ENCODE assay signal across 10 cellular contexts in genomic region chr4:147794787-147795413, GRCh38.
DNase-seq lines count a peak whose midpoint lies in the region; ATAC-seq and TF ChIP-seq lines count a peak whose summit lies in the region.
"Had no signal": no experiment of that assay in that cellular context is flagged by ENCODE, and none has a peak within 500 bp of the region (broad histone marks: within the 10 kb centered on the region; RNA-seq: fewer than 3 reads in every experiment).

No MANE protein-coding gene starts in this region.

- H3K27ac Mint-ChIP-seq in neural progenitor cell, result no peak overlapping the region

- no peak overlapping the region for H3K4me3 ChIP-seq in BLaER1 treated with 17β-estradiol and CSF1 and Interleukin-3, amounts not matched to agents 10 nM and 100 nM
- H3K4me3 ChIP-seq in PC-3 (ENCODE audit: low read length) (no peak overlapping the region), WERI-Rb-1 (ENCODE audit: low read depth, low read length) (no peak overlapping the region), neural progenitor cell (no peak overlapping the region)

- POLR2A ChIA-PET in PC-3 (lab: Charles Lee; ENCODE audit: unreplicated experiment), result no interaction called here

- H3K9me3 Mint-ChIP-seq in neural progenitor cell, result no peaks in the 10 kb centered on the region

- ATAC-seq in GM19023 (IDR thresholded peaks at IDR 0.05; ENCODE audit: unreplicated experiment), result peak; percentile 75
- peak; percentile 59 for ATAC-seq in HG02852 (IDR thresholded peaks at IDR 0.05; ENCODE audit: unreplicated experiment)
- ATAC-seq in PC-3, result no peak

- H3K9me3 ChIP-seq in BLaER1 treated with 17β-estradiol and CSF1 and Interleukin-3, amounts not matched to agents 10 nM and 100 nM (replicated peaks in 1 of 11), result peaks cover 0 to 7% (median 0%) of the 10 kb centered on the region in 11 experiments; a peak in 2 of 22 replicates
- no peaks in the 10 kb centered on the region for H3K9me3 ChIP-seq in PC-3 (ENCODE audit: low read length)
- no peaks in the 10 kb centered on the region for H3K9me3 ChIP-seq in WERI-Rb-1 (ENCODE audit: severe bottlenecking)
- no peaks in the 10 kb centered on the region for H3K9me3 ChIP-seq in neural progenitor cell (ENCODE audit: low read depth)

- H3K4me1 Mint-ChIP-seq in neural progenitor cell, result peaks cover 23% of the 10 kb centered on the region

- H3K36me3 Mint-ChIP-seq in neural progenitor cell, result peaks cover 6% of the 10 kb centered on the region

- H3K4me3 Mint-ChIP-seq in neural progenitor cell, result no peak overlapping the region

- intact Hi-C loops in PC-3 (cut with micrococcal nuclease), result no loop called here

- no peaks in the 10 kb centered on the region for H3K27me3 ChIP-seq in BLaER1 treated with 17β-estradiol and CSF1 and Interleukin-3, amounts not matched to agents 10 nM and 100 nM
- H3K27me3 ChIP-seq in PC-3 (ENCODE audit: low read length), result no peaks in the 10 kb centered on the region
- H3K27me3 ChIP-seq in WERI-Rb-1 (ENCODE audit: insufficient read depth, low read depth, severe bottlenecking), result no peaks in the 10 kb centered on the region
- H3K27me3 ChIP-seq in neural progenitor cell, result no peaks in the 10 kb centered on the region

- no peaks in the 10 kb centered on the region for H3K36me3 ChIP-seq in BLaER1 treated with 17β-estradiol and CSF1 and Interleukin-3, amounts not matched to agents 10 nM and 100 nM
- H3K36me3 ChIP-seq in PC-3 (ENCODE audit: low read depth, low read length), result no peaks in the 10 kb centered on the region
- H3K36me3 ChIP-seq in WERI-Rb-1, result no peaks in the 10 kb centered on the region
- no peaks in the 10 kb centered on the region for H3K36me3 ChIP-seq in neural progenitor cell

- H2AFZ ChIP-seq in PC-3 (ENCODE audit: low read length) (no peak overlapping the region), neural progenitor cell (replicated peaks) (no peak overlapping the region)

- CTCF ChIA-PET in PC-3 (lab: Charles Lee), result no interaction called here

- no TSS peak for BruUV-seq in PC-3 (replicated peaks; lab: Mats Ljungman, UMichigan)

- peaks cover 33% of the 10 kb centered on the region for H3K79me2 ChIP-seq in PC-3 (ENCODE audit: low read length)
- peaks cover 41% of the 10 kb centered on the region for H3K79me2 ChIP-seq in neural progenitor cell (ENCODE audit: low read depth)

- H4K20me1 ChIP-seq in BLaER1 treated with 17β-estradiol and CSF1 and Interleukin-3, amounts not matched to agents 10 nM and 100 nM, result peaks cover 0 to 9% (median 0%) of the 10 kb centered on the region in 11 experiments; a peak in 3 of 22 replicates
- H4K20me1 ChIP-seq in PC-3 (ENCODE audit: low read length), result no peaks in the 10 kb centered on the region
- peaks cover 5% of the 10 kb centered on the region for H4K20me1 ChIP-seq in neural progenitor cell (ENCODE audit: low read depth)

- no peaks in the 10 kb centered on the region for H3F3A ChIP-seq in PC-3 (ENCODE audit: low read length, unreplicated experiment)
- H3F3A ChIP-seq in neural progenitor cell (ENCODE audit: low read depth), result no peaks in the 10 kb centered on the region

- peaks cover under 1% of the 10 kb centered on the region for H3K27me3 Mint-ChIP-seq in neural progenitor cell (ENCODE audit: insufficient read depth, low read depth)

- no peaks in the 10 kb centered on the region for H3K9me2 ChIP-seq in PC-3 (replicated peaks; ENCODE audit: low read length)

- DNase-seq in PC-3 (no peak), GM19240 (ENCODE audit: insufficient read length, low spot score) (no peak), WERI-Rb-1 (no peak), NCI-H1694 treated with DMSO at 0.1 percent for 48 hours (lab: John Stamatoyannopoulos, UW) (no peak), neural progenitor cell (ENCODE audit: low spot score) (no peak)
- DNase-seq: activated effector memory CD4-positive, alpha-beta T cell treated with anti-CD3 and anti-CD28 coated beads, Interleukin-2, amount 50 U/mL, for 16 hours; NCI-H1105 had no signal

- TF ChIP-seq CTCF in PC-3 (conservative IDR thresholded peaks at IDR 0.05; ENCODE audit: low read depth, low read length), result no peak
- TF ChIP-seq CTCF in WERI-Rb-1 (IDR thresholded peaks at IDR 0.05; ENCODE audit: low read depth, low read length), result no peak
- no peak for TF ChIP-seq CTCF in neural progenitor cell (IDR thresholded peaks at IDR 0.05)

- H3K4me1 ChIP-seq in BLaER1 treated with 17β-estradiol and CSF1 and Interleukin-3, amounts not matched to agents 10 nM and 100 nM, result peaks cover 14 to 40% (median 25%) of the 10 kb centered on the region in 10 experiments
- peaks cover 46% of the 10 kb centered on the region for H3K4me1 ChIP-seq in PC-3 (ENCODE audit: insufficient read depth, low read length)
- peaks cover 15% of the 10 kb centered on the region for H3K4me1 ChIP-seq in neural progenitor cell

- H3K9ac ChIP-seq in BLaER1 treated with 17β-estradiol and CSF1 and Interleukin-3, amounts not matched to agents 10 nM and 100 nM, result no peak overlapping the region
- H3K9ac ChIP-seq in PC-3 (ENCODE audit: low read length) (no peak overlapping the region), neural progenitor cell (no peak overlapping the region)

- H3K4me2 ChIP-seq in BLaER1 treated with 17β-estradiol and CSF1 and Interleukin-3, amounts not matched to agents 10 nM and 100 nM, result peak overlapping the region in 6 of 11 experiments; percentile 11 to 29 (median 20); a peak in 5 of 22 replicates
- H3K4me2 ChIP-seq in PC-3 (ENCODE audit: low read length), result peak overlapping the region; percentile 66; the same call in 1 of the 2 replicates
- no peak overlapping the region for H3K4me2 ChIP-seq in neural progenitor cell

- H3K27ac ChIP-seq in BLaER1 treated with 17β-estradiol and CSF1 and Interleukin-3, amounts not matched to agents 10 nM and 100 nM, result no peak overlapping the region
- H3K27ac ChIP-seq in PC-3 (ENCODE audit: low read length) (no peak overlapping the region), WERI-Rb-1 (no peak overlapping the region), neural progenitor cell (no peak overlapping the region)
